Comparison of ENCODE assay signal across 2 cellular contexts in genomic region chr1:19033516-19033840, GRCh38.
TF ChIP-seq lines count a peak whose summit lies in the region.

No MANE protein-coding gene starts in this region.

TF ChIP-seq in liver, 16 proteins besides CTCF, POLR2A, EP300 and RAD21:
- TF ChIP-seq YY1 (IDR thresholded peaks at IDR 0.05) (no peak), TAF1 (conservative IDR thresholded peaks at IDR 0.05) (no peak), NR2F2 (IDR thresholded peaks at IDR 0.05) (no peak), SP1 (IDR thresholded peaks at IDR 0.05) (no peak), MAX (IDR thresholded peaks at IDR 0.05) (no peak), REST (IDR thresholded peaks at IDR 0.05) (no peak), JUND (IDR thresholded peaks at IDR 0.05) (no peak), HNF4G (IDR thresholded peaks at IDR 0.05) (no peak), HNF4A (conservative IDR thresholded peaks at IDR 0.05) (no peak), EGR1 (IDR thresholded peaks at IDR 0.05; ENCODE audit: low read depth in 2 of 2) (no peak), RXRA (IDR thresholded peaks at IDR 0.05) (no peak), ATF3 (IDR thresholded peaks at IDR 0.05) (no peak), FOXA2 (IDR thresholded peaks at IDR 0.05) (no peak), GABPA (IDR thresholded peaks at IDR 0.05 in 1 of 2, conservative IDR thresholded peaks at IDR 0.05 in 1 of 2) (no peak), FOXA1 (IDR thresholded peaks at IDR 0.05) (no peak), ZBTB33 (IDR thresholded peaks at IDR 0.05) (no peak)

TF ChIP-seq in HepG2, 621 proteins besides CTCF, POLR2A, EP300 and RAD21:
- TF ChIP-seq ZNF3 (CRISPR knock-in tag; IDR thresholded peaks at IDR 0.05) (no peak), ZNF704 (CRISPR knock-in tag; IDR thresholded peaks at IDR 0.05; ENCODE audit: borderline replicate concordance) (no peak), ZNF703 (CRISPR knock-in tag; IDR thresholded peaks at IDR 0.05; ENCODE audit: borderline replicate concordance) (no peak), SP4 (CRISPR knock-in tag; IDR thresholded peaks at IDR 0.05) (no peak), MAFF (IDR thresholded peaks at IDR 0.05; ENCODE audit: low read depth, low read length) (no peak), ZNF563 (CRISPR knock-in tag; IDR thresholded peaks at IDR 0.05) (no peak), ARNT (IDR thresholded peaks at IDR 0.05) (no peak), SUZ12 (IDR thresholded peaks at IDR 0.05; ENCODE audit: low read depth, low read length) (no peak), ZFX (CRISPR knock-in tag; IDR thresholded peaks at IDR 0.05; ENCODE audit: low read depth) (no peak), PAX8 (CRISPR knock-in tag; IDR thresholded peaks at IDR 0.05; ENCODE audit: borderline replicate concordance) (no peak), RFXANK (CRISPR knock-in tag; IDR thresholded peaks at IDR 0.05) (no peak), ZNF687 (CRISPR knock-in tag; IDR thresholded peaks at IDR 0.05) (no peak)
